In genomic region chr1:230147253-230148193, GRCh38 we compare ENCODE assay signal across 15 cellular contexts.
DNase-seq lines count a peak whose midpoint lies in the region; ATAC-seq and TF ChIP-seq lines count a peak whose summit lies in the region.
"Had no signal": no experiment of that assay in that cellular context is flagged by ENCODE, and none has a peak within 500 bp of the region (broad histone marks: within the 10 kb centered on the region; RNA-seq: fewer than 3 reads in every experiment).

No MANE protein-coding gene starts in this region.

- no peak overlapping the region for H3K4me3 Mint-ChIP-seq in GM23338
- no peak overlapping the region for H3K4me3 Mint-ChIP-seq in activated naive CD4-positive, alpha-beta T cell treated with anti-CD3 and anti-CD28 coated beads, Interleukin-2, amount 10 ng/mL, durations not matched to agents 7 days and 5 days
- H3K4me3 Mint-ChIP-seq: activated CD8-positive, alpha-beta T cell treated with anti-CD3 and anti-CD28 coated beads, Interleukin-2, amount 10 ng/mL, durations not matched to agents 7 days and 5 days had no signal

- no peak overlapping the region for H3K4me2 ChIP-seq in GM23338
- H3K4me2 ChIP-seq in PC-3 (ENCODE audit: low read length) = no peak overlapping the region

- H4K20me1 ChIP-seq in GM23338 (replicated peaks; ENCODE audit: insufficient read depth) (peaks cover 8% of the 10 kb centered on the region), PC-3 (ENCODE audit: low read length) (peaks cover 39% of the 10 kb centered on the region; the same call in 1 of the 2 replicates)

- H2AFZ ChIP-seq in GM23338 = no peak overlapping the region
- H2AFZ ChIP-seq in PC-3 (ENCODE audit: low read length) = no peak overlapping the region

- TF ChIP-seq CTCF in GM23338 (conservative IDR thresholded peaks at IDR 0.05; ENCODE audit: low read depth in 2 of 2) = no peak
- no peak for TF ChIP-seq CTCF in PC-3 (conservative IDR thresholded peaks at IDR 0.05; ENCODE audit: low read depth, low read length)

- intact Hi-C loops in PC-3 (cut with micrococcal nuclease) (no loop called here), left cardiac atrium (cut with DNase I) (no loop called here), sciatic nerve (cut with DNase I) (no loop called here)

- H3K9me2 ChIP-seq in GM23338 (ENCODE audit: insufficient read depth) = peaks cover 10% of the 10 kb centered on the region
- no peaks in the 10 kb centered on the region for H3K9me2 ChIP-seq in PC-3 (replicated peaks; ENCODE audit: low read length)

- H3K27ac Mint-ChIP-seq in GM23338 = peak overlapping the region; percentile 78
- H3K27ac Mint-ChIP-seq in activated naive CD4-positive, alpha-beta T cell treated with anti-CD3 and anti-CD28 coated beads, Interleukin-2, amount 10 ng/mL, durations not matched to agents 7 days and 5 days = no peak overlapping the region
- H3K27ac Mint-ChIP-seq: activated CD8-positive, alpha-beta T cell treated with anti-CD3 and anti-CD28 coated beads, Interleukin-2, amount 10 ng/mL, durations not matched to agents 7 days and 5 days had no signal

- H3F3A ChIP-seq in GM23338 (replicated peaks; ENCODE audit: low read depth) (no peaks in the 10 kb centered on the region), PC-3 (ENCODE audit: low read length, unreplicated experiment) (no peaks in the 10 kb centered on the region)

- peaks cover 62% of the 10 kb centered on the region for H3K4me1 Mint-ChIP-seq in GM23338
- H3K4me1 Mint-ChIP-seq in activated naive CD4-positive, alpha-beta T cell treated with anti-CD3 and anti-CD28 coated beads, Interleukin-2, amount 10 ng/mL, durations not matched to agents 7 days and 5 days = peaks cover 41% of the 10 kb centered on the region

- CTCF ChIA-PET in PC-3 (lab: Charles Lee) = interaction anchor here (0.7 kb wide), 1 partner anchor 42 kb away, joined by 5 read pairs; no protein-coding TSS in a partner anchor
- CTCF ChIA-PET in activated naive CD4-positive, alpha-beta T cell treated with anti-CD3 and anti-CD28 coated beads, Interleukin-2, amount 10 ng/mL, durations not matched to agents 7 days and 5 days (lab: Charles Lee) = no interaction called here

- H3K9ac ChIP-seq in PC-3 (ENCODE audit: low read length) = no peak overlapping the region

- H3K27ac ChIP-seq in GM23338 (ENCODE audit: low read depth) (no peak overlapping the region), PC-3 (ENCODE audit: low read length) (no peak overlapping the region)
- H3K27ac ChIP-seq: C4-2B had no signal

- POLR2A ChIA-PET in PC-3 (lab: Charles Lee; ENCODE audit: unreplicated experiment) = no interaction called here

- H3K4me3 ChIP-seq in GM23338 (no peak overlapping the region), PC-3 (ENCODE audit: low read length) (no peak overlapping the region)
- H3K4me3 ChIP-seq: gastroesophageal sphincter, GM12878 had no signal

- H3K4me1 ChIP-seq in GM23338 (ENCODE audit: insufficient read depth) (peaks cover 19% of the 10 kb centered on the region), PC-3 (ENCODE audit: insufficient read depth, low read length) (no peaks in the 10 kb centered on the region)

- no peaks in the 10 kb centered on the region for H3K9me3 ChIP-seq in PC-3 (ENCODE audit: low read length)
- H3K9me3 ChIP-seq: gastroesophageal sphincter had no signal

- no TSS peak for BruUV-seq in PC-3 (replicated peaks; lab: Mats Ljungman, UMichigan)

- H3K27me3 ChIP-seq in GM23338 (ENCODE audit: insufficient read depth) (no peaks in the 10 kb centered on the region), PC-3 (ENCODE audit: low read length) (no peaks in the 10 kb centered on the region)
- H3K27me3 ChIP-seq: gastroesophageal sphincter had no signal

- peaks cover 6% of the 10 kb centered on the region for H3K27me3 Mint-ChIP-seq in GM23338 (ENCODE audit: insufficient read depth, low read depth, poor library complexity)
- H3K27me3 Mint-ChIP-seq in activated naive CD4-positive, alpha-beta T cell treated with anti-CD3 and anti-CD28 coated beads, Interleukin-2, amount 10 ng/mL, durations not matched to agents 7 days and 5 days = no peaks in the 10 kb centered on the region

- H3K36me3 Mint-ChIP-seq in GM23338 (ENCODE audit: low read depth) = no peaks in the 10 kb centered on the region; the same call in 2 of the 3 replicates
- no peaks in the 10 kb centered on the region for H3K36me3 Mint-ChIP-seq in activated naive CD4-positive, alpha-beta T cell treated with anti-CD3 and anti-CD28 coated beads, Interleukin-2, amount 10 ng/mL, durations not matched to agents 7 days and 5 days

- no peak for ATAC-seq in GM23338
- ATAC-seq in PC-3 = peak; percentile 11; the same call in 1 of the 2 replicates
- ATAC-seq in left cardiac atrium = peak; percentile 27 to 40
- ATAC-seq in sciatic nerve = peak; percentile 43
- ATAC-seq: activated CD8-positive, alpha-beta T cell treated with anti-CD3 and anti-CD28 coated beads, Interleukin-2, amount 10 ng/mL, durations not matched to agents 7 days and 5 days; gastroesophageal sphincter; GM12878 had no signal

- H3K79me2 ChIP-seq in GM23338 (replicated peaks; ENCODE audit: insufficient read depth) = peaks cover 44% of the 10 kb centered on the region
- H3K79me2 ChIP-seq in PC-3 (ENCODE audit: low read length) = peaks cover 99% of the 10 kb centered on the region

- no peaks in the 10 kb centered on the region for H3K9me3 Mint-ChIP-seq in GM23338
- no peaks in the 10 kb centered on the region for H3K9me3 Mint-ChIP-seq in activated naive CD4-positive, alpha-beta T cell treated with anti-CD3 and anti-CD28 coated beads, Interleukin-2, amount 10 ng/mL, durations not matched to agents 7 days and 5 days

- no peaks in the 10 kb centered on the region for H3K36me3 ChIP-seq in GM23338 (ENCODE audit: insufficient read depth)
- no peaks in the 10 kb centered on the region for H3K36me3 ChIP-seq in PC-3 (ENCODE audit: low read depth, low read length)
- H3K36me3 ChIP-seq: gastroesophageal sphincter had no signal

- DNase-seq in GM23338 (ENCODE audit: low spot score) (no peak), PC-3 (no peak), left cardiac atrium (no peak), sciatic nerve (ENCODE audit: low spot score) (no peak), retina (no peak), RPMI8226 (no peak)
- DNase-seq in activated naive CD4-positive, alpha-beta T cell treated with anti-CD3 and anti-CD28 coated beads, Interleukin-2, amount 10 ng/mL, durations not matched to agents 7 days and 5 days = no peak
- DNase-seq: activated CD8-positive, alpha-beta T cell treated with anti-CD3 and anti-CD28 coated beads, Interleukin-2, amount 10 ng/mL, durations not matched to agents 7 days and 5 days; activated gamma-delta T cell treated with Interleukin-2 at 50 U/mL for 16 hours; caudate nucleus; midbrain; SIG-M5 had no signal

TF ChIP-seq in GM23338, 12 proteins besides CTCF, POLR2A, EP300 and RAD21 (continues in another document):
- TF ChIP-seq REST (IDR thresholded peaks at IDR 0.05; ENCODE audit: unreplicated experiment) = no peak
- TF ChIP-seq EZH2phosphoT487 (IDR thresholded peaks at IDR 0.05; ENCODE audit: unreplicated experiment) = no peak
- no peak for TF ChIP-seq ZNF114 (CRISPR knock-in tag; IDR thresholded peaks at IDR 0.05)
- TF ChIP-seq CREB1 (CRISPR knock-in tag; IDR thresholded peaks at IDR 0.05; ENCODE audit: low read depth) = no peak
- no peak for TF ChIP-seq ZNF331 (CRISPR knock-in tag; IDR thresholded peaks at IDR 0.05; ENCODE audit: low read depth)
